1 cellular context compared by ENCODE assay signal in the genomic region with DNA sequence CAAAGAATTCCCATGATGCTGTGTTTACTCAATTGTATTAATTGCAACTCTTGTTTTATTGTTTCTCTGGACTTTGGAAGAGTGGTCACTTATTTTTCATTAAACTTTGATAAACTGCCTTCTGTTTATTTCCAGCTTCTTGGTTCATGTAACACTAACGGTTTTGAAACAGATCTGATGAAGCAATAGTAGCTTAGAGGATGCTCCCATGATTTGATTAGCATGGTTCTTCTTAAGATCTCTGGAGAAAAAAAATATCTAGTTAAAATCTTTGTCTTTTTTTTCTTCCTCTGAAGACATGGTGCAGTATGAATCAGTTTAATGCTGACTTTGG.
TF ChIP-seq lines count a peak whose summit lies in the region.

No MANE protein-coding gene starts in this region.

TF ChIP-seq in WTC11, 78 proteins besides CTCF, POLR2A, EP300 and RAD21 (continued from another document):
- TF ChIP-seq, protein P1, sequence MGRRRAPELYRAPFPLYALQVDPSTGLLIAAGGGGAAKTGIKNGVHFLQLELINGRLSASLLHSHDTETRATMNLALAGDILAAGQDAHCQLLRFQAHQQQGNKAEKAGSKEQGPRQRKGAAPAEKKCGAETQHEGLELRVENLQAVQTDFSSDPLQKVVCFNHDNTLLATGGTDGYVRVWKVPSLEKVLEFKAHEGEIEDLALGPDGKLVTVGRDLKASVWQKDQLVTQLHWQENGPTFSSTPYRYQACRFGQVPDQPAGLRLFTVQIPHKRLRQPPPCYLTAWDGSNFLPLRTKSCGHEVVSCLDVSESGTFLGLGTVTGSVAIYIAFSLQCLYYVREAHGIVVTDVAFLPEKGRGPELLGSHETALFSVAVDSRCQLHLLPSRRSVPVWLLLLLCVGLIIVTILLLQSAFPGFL (CRISPR knock-in tag; IDR thresholded peaks at IDR 0.05; ENCODE audit: borderline replicate concordance) = no peak
- TF ChIP-seq ATF1 (CRISPR knock-in tag; IDR thresholded peaks at IDR 0.05) = no peak
- TF ChIP-seq ZBTB21 (CRISPR knock-in tag; IDR thresholded peaks at IDR 0.05; ENCODE audit: borderline replicate concordance) = no peak
- no peak for TF ChIP-seq TCF7 (CRISPR knock-in tag; IDR thresholded peaks at IDR 0.05; ENCODE audit: low read depth)
